Comparison of ENCODE assay signal across 35 cellular contexts in the genomic region with DNA sequence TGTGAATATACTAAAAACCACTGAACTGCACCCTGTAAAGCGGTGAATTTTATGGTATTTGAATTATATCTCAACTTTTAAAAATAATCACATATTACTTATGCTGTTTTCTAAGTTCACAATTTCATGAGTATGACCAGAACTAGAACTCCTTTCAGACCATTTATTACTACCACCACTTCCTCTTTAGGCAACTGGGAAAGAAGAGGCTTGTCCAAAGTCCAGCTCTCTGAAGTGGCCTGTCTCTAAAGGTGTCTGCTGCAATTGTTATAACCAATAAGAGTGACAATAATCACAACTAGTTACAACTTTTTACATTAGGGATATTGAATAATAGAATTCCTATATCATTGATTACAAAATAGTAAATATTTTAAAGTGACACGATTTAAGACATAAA.
"Had no signal": no experiment of that assay in that cellular context is flagged by ENCODE, and none has a peak within 500 bp of the region (broad histone marks: within the 10 kb centered on the region; RNA-seq: fewer than 3 reads in every experiment).

No MANE protein-coding gene starts in this region.

- H3K27me3 ChIP-seq: brain microvascular endothelial cell, MG63, Peyer's patch, SJSA1 had no signal

- H3K9ac ChIP-seq: SK-N-SH had no signal

- H3K9me3 ChIP-seq: MG63, Peyer's patch, SJSA1, SK-N-SH had no signal

- ATAC-seq: activated CD8-positive, alpha-beta T cell treated with anti-CD3 and anti-CD28 coated beads for 36 hours; activated T-cell treated with anti-CD3 and anti-CD28 coated beads, Interleukin-2, amount 50 U/mL, for 72 hours; activated T-helper 17 cell treated with anti-CD3 and anti-CD28 coated beads, Interleukin-2, amount 50 U/mL, for 72 hours; PC-3 had no signal

- H3K4me2 ChIP-seq: SK-N-SH had no signal

- DNase-seq: activated CD4-positive, alpha-beta T cell treated with anti-CD3 and anti-CD28 coated beads, Interleukin-2, amount 10 ng/mL, durations not matched to agents 24 days and 14 days; activated CD4-positive, alpha-beta T cell treated with anti-CD3 and anti-CD28 coated beads, Interleukin-2, amount 50 U/mL, for 4 hours; activated CD8-positive, alpha-beta T cell treated with anti-CD3 and anti-CD28 coated beads for 36 hours; activated effector memory CD4-positive, alpha-beta T cell treated with anti-CD3 and anti-CD28 coated beads, Interleukin-2, amount 50 U/mL, for 16 hours; activated naive CD4-positive, alpha-beta T cell; activated naive CD4-positive, alpha-beta T cell treated with anti-CD3 and anti-CD28 coated beads, Interleukin-2, amount 50 U/mL, for 16 hours; activated naive CD8-positive, alpha-beta T cell treated with anti-CD3 and anti-CD28 coated beads for 36 hours; activated T-cell treated with anti-CD3 and anti-CD28 coated beads, Interleukin-2, amount 50 U/mL, for 1 hour; activated T-cell treated with anti-CD3 and anti-CD28 coated beads, Interleukin-2, amount 50 U/mL, for 72 hours; amniotic stem cell; aorta; brain microvascular endothelial cell; KG1; MG63; NCI-H1092 treated with DMSO at 0.1 percent for 48 hours; NCI-H1417; NCI-H146; NCI-H187; NCI-H2029 treated with DMSO at 0.1 percent for 48 hours; NCI-H2107; NCI-H2171; NCI-H510A; NCI-H526; NCI-H748 treated with DMSO at 0.1 percent for 48 hours; PC-3; Peyer's patch; RPMI8226; SHP77 treated with DMSO at 0.1 percent for 48 hours; SK-N-SH; SW 1271; T-helper 1 cell; T-helper 2 cell; T-helper 9 cell had no signal

- H3K27ac ChIP-seq: brain microvascular endothelial cell, Peyer's patch, SJSA1 had no signal

- H3K4me3 ChIP-seq: MG63, Peyer's patch, SJSA1 had no signal

- H3K36me3 ChIP-seq: brain microvascular endothelial cell, MG63, Peyer's patch, SJSA1 had no signal

- H3K4me1 ChIP-seq: Peyer's patch, SJSA1 had no signal
